In the genomic region with DNA sequence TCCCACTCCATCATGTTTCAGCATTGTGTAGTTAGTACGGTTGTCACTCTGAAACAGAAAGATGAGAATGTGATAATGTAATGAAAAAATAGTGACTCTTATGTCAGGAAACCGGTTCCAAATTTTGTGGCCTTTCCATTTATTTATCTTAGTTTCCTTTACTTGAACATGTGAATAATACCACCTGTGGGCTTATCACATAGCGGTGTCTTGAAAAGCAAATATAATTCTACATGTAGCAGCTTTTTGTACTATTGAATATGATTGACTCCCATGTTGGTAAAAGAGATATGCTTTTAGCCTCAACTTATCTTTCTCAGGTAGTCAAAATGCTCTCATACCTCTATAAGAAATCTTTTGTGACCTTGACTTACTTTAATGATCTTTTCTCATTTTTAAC, we compare ENCODE assay signal across 32 cellular contexts. TPM values are rescaled to one million over a fixed set of nuclear protein-coding genes. Genes with fewer than 3 reads are reported as not detected.
"Had no signal": no experiment of that assay in that cellular context is flagged by ENCODE, and none has a peak within 500 bp of the region (broad histone marks: within the 10 kb centered on the region; RNA-seq: fewer than 3 reads in every experiment).

No MANE protein-coding gene starts in this region.

- H3K9me3 Mint-ChIP-seq: stimulated activated effector memory CD8-positive, alpha-beta T cell treated with anti-CD3 and anti-CD28 coated beads, Interleukin-12 subunit alpha, Interleukin-12 subunit beta, amount 100 ng/mL, for 72 hours; stimulated activated memory B cell treated with anti-CD40 and anti-IgM and Interleukin-4, amounts not matched to agents 10 μg/mL and 1 μg/mL and 100 μg/mL, for 72 hours; stimulated activated naive B cell treated with anti-CD40 and anti-IgM and Interleukin-4, amounts not matched to agents 10 μg/mL and 1 μg/mL and 100 μg/mL, for 72 hours; stimulated activated naive CD8-positive, alpha-beta T cell treated with anti-CD3 and anti-CD28 coated beads, Interleukin-15, amount 100 ng/mL, for 72 hours; stimulated activated naive CD8-positive, alpha-beta T cell treated with anti-CD3 and anti-CD28 coated beads, Interleukin-15, Interleukin-2, amounts not matched to agents 100 ng/mL and 50 ng/mL, for 24 hours; type B pancreatic cell had no signal

- FAIRE-seq: urothelium cell line had no signal

- H3K27me3 ChIP-seq: testis, uterus, vagina had no signal

- H3K27ac Mint-ChIP-seq: stimulated activated effector memory CD8-positive, alpha-beta T cell treated with anti-CD3 and anti-CD28 coated beads, Interleukin-12 subunit alpha, Interleukin-12 subunit beta, amount 100 ng/mL, for 72 hours; stimulated activated memory B cell treated with anti-CD40 and anti-IgM and Interleukin-4, amounts not matched to agents 10 μg/mL and 1 μg/mL and 100 μg/mL, for 72 hours; stimulated activated naive B cell treated with anti-CD40 and anti-IgM and Interleukin-4, amounts not matched to agents 10 μg/mL and 1 μg/mL and 100 μg/mL, for 72 hours; stimulated activated naive CD8-positive, alpha-beta T cell treated with anti-CD3 and anti-CD28 coated beads, Interleukin-15, amount 100 ng/mL, for 72 hours; stimulated activated naive CD8-positive, alpha-beta T cell treated with anti-CD3 and anti-CD28 coated beads, Interleukin-15, Interleukin-2, amounts not matched to agents 100 ng/mL and 50 ng/mL, for 24 hours; type B pancreatic cell had no signal

- H3K9me3 ChIP-seq: stomach, suprapubic skin, testis, thoracic aorta, thyroid gland, tibial artery, tibial nerve, transverse colon, upper lobe of left lung, upper lobe of right lung, uterus, vagina had no signal

- H3K4me1 Mint-ChIP-seq: stimulated activated memory B cell treated with anti-CD40 and anti-IgM and Interleukin-4, amounts not matched to agents 10 μg/mL and 1 μg/mL and 100 μg/mL, for 72 hours; stimulated activated naive CD8-positive, alpha-beta T cell treated with anti-CD3 and anti-CD28 coated beads, Interleukin-15, amount 100 ng/mL, for 72 hours had no signal

- ATAC-seq: stimulated activated effector memory CD8-positive, alpha-beta T cell treated with anti-CD3 and anti-CD28 coated beads, Interleukin-12 subunit alpha, Interleukin-12 subunit beta, amount 100 ng/mL, for 72 hours; stimulated activated memory B cell treated with anti-CD40 and anti-IgM and Interleukin-4, amounts not matched to agents 10 μg/mL and 1 μg/mL and 100 μg/mL, for 72 hours; stimulated activated naive B cell treated with anti-CD40 and anti-IgM and Interleukin-4, amounts not matched to agents 10 μg/mL and 1 μg/mL and 100 μg/mL, for 72 hours; stimulated activated naive CD8-positive, alpha-beta T cell treated with anti-CD3 and anti-CD28 coated beads, Interleukin-15, amount 100 ng/mL, for 72 hours; stimulated activated naive CD8-positive, alpha-beta T cell treated with anti-CD3 and anti-CD28 coated beads, Interleukin-15, Interleukin-2, amounts not matched to agents 100 U/mL and 50 U/mL, for 24 hours; upper lobe of right lung had no signal

- H3K36me3 ChIP-seq: stomach, suprapubic skin, thoracic aorta, thyroid gland, tibial artery, tibial nerve, transverse colon, upper lobe of left lung, upper lobe of right lung, uterus, vagina had no signal

- H3K36me3 Mint-ChIP-seq: stimulated activated memory B cell treated with anti-CD40 and anti-IgM and Interleukin-4, amounts not matched to agents 10 μg/mL and 1 μg/mL and 100 μg/mL, for 72 hours had no signal

- H3K4me3 ChIP-seq: stomach, suprapubic skin, testis, thoracic aorta, thyroid gland, tibial artery, tibial nerve, transverse colon, upper lobe of left lung, upper lobe of right lung, uterus, vagina had no signal

- H3K27ac ChIP-seq: stomach, suprapubic skin, testis, thoracic aorta, thyroid gland, tibial artery, tibial nerve, transverse colon, upper lobe of left lung, upper lobe of right lung, uterus, vagina had no signal

- DNase-seq: stimulated activated CD4-positive, alpha-beta T cell treated with anti-CD3 and anti-CD28 coated beads, Interleukin-2, amount 100 ng/mL, for 48 hours; stimulated activated CD4-positive, alpha-beta T cell treated with anti-CD3 and anti-CD28 coated beads, Interleukin-4, amount 100 ng/mL, for 1 hour; stimulated activated CD4-positive, alpha-beta T cell treated with anti-CD3 and anti-CD28 coated beads, Interleukin-4, amount 100 ng/mL, for 24 hours; stimulated activated CD4-positive, alpha-beta T cell treated with anti-CD3 and anti-CD28 coated beads, Interleukin-4, amount 100 ng/mL, for 4 hours; stimulated activated CD8-positive, alpha-beta memory T cell treated with anti-CD3 and anti-CD28 coated beads, Interleukin-4, amount 100 ng/mL, for 48 hours; stimulated activated naive B cell treated with anti-CD40 and anti-IgM and Interleukin-4, amounts not matched to agents 10 μg/mL and 1 μg/mL and 100 μg/mL, for 72 hours; stimulated activated naive CD4-positive, alpha-beta T cell; stimulated activated naive CD4-positive, alpha-beta T cell treated with Interleukin-2 at 50 U/mL for 16 hours; stimulated activated naive CD8-positive, alpha-beta T cell treated with anti-CD3 and anti-CD28 coated beads, Interleukin-15, amount 100 ng/mL, for 72 hours; stimulated activated naive CD8-positive, alpha-beta T cell treated with anti-CD3 and anti-CD28 coated beads, Interleukin-15, Interleukin-2, amounts not matched to agents 100 U/mL and 50 U/mL, for 24 hours; stomach; substantia nigra; testis; thyroid gland; tibial artery; transverse colon; trophoblast cell; upper lobe of left lung; upper lobe of right lung; uterus had no signal

- H3K4me1 ChIP-seq: suprapubic skin, testis, thyroid gland, transverse colon, upper lobe of right lung, uterus had no signal

- H3K4me3 Mint-ChIP-seq: stimulated activated effector memory CD8-positive, alpha-beta T cell treated with anti-CD3 and anti-CD28 coated beads, Interleukin-12 subunit alpha, Interleukin-12 subunit beta, amount 100 ng/mL, for 72 hours; stimulated activated memory B cell treated with anti-CD40 and anti-IgM and Interleukin-4, amounts not matched to agents 10 μg/mL and 1 μg/mL and 100 μg/mL, for 72 hours; stimulated activated naive B cell treated with anti-CD40 and anti-IgM and Interleukin-4, amounts not matched to agents 10 μg/mL and 1 μg/mL and 100 μg/mL, for 72 hours; stimulated activated naive CD8-positive, alpha-beta T cell treated with anti-CD3 and anti-CD28 coated beads, Interleukin-15, amount 100 ng/mL, for 72 hours; stimulated activated naive CD8-positive, alpha-beta T cell treated with anti-CD3 and anti-CD28 coated beads, Interleukin-15, Interleukin-2, amounts not matched to agents 100 ng/mL and 50 ng/mL, for 24 hours; type B pancreatic cell had no signal

RNA-seq across cellular contexts. Expression of a gene that starts 57.2 kb away (rescaled TPM):
- total RNA-seq: subcutaneous adipose tissue, testis, thoracic aorta, thyroid gland, upper lobe of left lung, upper lobe of right lung, ureter, vagina had no signal
- polyA plus RNA-seq: stomach, urinary bladder had no signal
